In genomic region chr15:77892335-77892734, GRCh38 we compare ENCODE assay signal across 25 cellular contexts.
DNase-seq lines count a peak whose midpoint lies in the region; ATAC-seq, FAIRE-seq and TF ChIP-seq lines count a peak whose summit lies in the region.
"Had no signal": no experiment of that assay in that cellular context is flagged by ENCODE, and none has a peak within 500 bp of the region (broad histone marks: within the 10 kb centered on the region; RNA-seq: fewer than 3 reads in every experiment).

No MANE protein-coding gene starts in this region.

- no peak for TF ChIP-seq RAD21 in GM12878 (IDR thresholded peaks at IDR 0.05; ENCODE audit: insufficient read depth, low read depth, low read length)

- 27% methylated on average over 3 of the region's 3 CpGs for WGBS in GM12878 (ENCODE audit: insufficient coverage, insufficient replicate concordance, low lambda C conversion rate, missing lambda C conversion rate)

- H3K36me3 ChIP-seq in BLaER1, result no peaks in the 10 kb centered on the region
- no peaks in the 10 kb centered on the region for H3K36me3 ChIP-seq in BLaER1 treated with 17β-estradiol and CSF1 and Interleukin-3, amounts not matched to agents 10 nM and 100 nM
- H3K36me3 ChIP-seq in GM12878 (ENCODE audit: control insufficient read depth in 2 of 2, insufficient read depth in 2 of 2, low read length in 1 of 2), result no peaks in the 10 kb centered on the region
- H3K36me3 ChIP-seq in osteoblast (ENCODE audit: insufficient read depth, low read length), result no peaks in the 10 kb centered on the region
- no peaks in the 10 kb centered on the region for H3K36me3 ChIP-seq in A673 (ENCODE audit: insufficient read depth, low read length, poor library complexity, severe bottlenecking)
- H3K36me3 ChIP-seq: SJSA1 had no signal

- H3K4me3 Mint-ChIP-seq in MCF 10A (ENCODE audit: unreplicated experiment), result no peak overlapping the region
- H3K4me3 Mint-ChIP-seq: B cell; CD4-positive, CD25-positive, alpha-beta regulatory T cell; GM23338; H9; HFFc6 had no signal

- no peak for TF ChIP-seq POLR2A in GM12878 (IDR thresholded peaks at IDR 0.05; ENCODE audit: low read depth, low read length)

- H3K27me3 Mint-ChIP-seq in MCF 10A (ENCODE audit: insufficient read depth, unreplicated experiment), result peaks cover 12% of the 10 kb centered on the region
- H3K27me3 Mint-ChIP-seq: CD4-positive, CD25-positive, alpha-beta regulatory T cell had no signal

- no peak overlapping the region for H2AFZ ChIP-seq in GM12878 (ENCODE audit: control insufficient read depth, low read depth, low read length)
- no peak overlapping the region for H2AFZ ChIP-seq in osteoblast (ENCODE audit: low read length)
- H2AFZ ChIP-seq: GM23338 had no signal

- DNase-seq in GM12878 (ENCODE audit: low read depth, low spot score) (no peak), osteoblast (ENCODE audit: insufficient read length, low spot score, missing footprints) (peak; percentile 51), NCI-H69 (lab: John Stamatoyannopoulos, UW) (no peak), A673 (ENCODE audit: low spot score) (no peak), MCF 10A (ENCODE audit: unreplicated experiment) (no peak), HCEC 1CT (no peak)
- DNase-seq: CD4-positive, CD25-positive, alpha-beta regulatory T cell; H9; HFFc6; IMR-90; KG1; NCI-H1048; NCI-H1417; NCI-H1694; NCI-H2029 treated with DMSO at 0.1 percent for 48 hours; NCI-H446 treated with DMSO at 0.1 percent for 48 hours; NCI-H526; OCI-M1 had no signal

- no peak for TF ChIP-seq CTCF in GM12878 (IDR thresholded peaks at IDR 0.05 in 2 of 3, conservative IDR thresholded peaks at IDR 0.05 in 1 of 3; ENCODE audit: control insufficient read depth in 2 of 3, extremely low read depth in 1 of 3, insufficient read depth in 1 of 3, low read depth in 3 of 3, low read length in 3 of 3)
- TF ChIP-seq CTCF in osteoblast (IDR thresholded peaks at IDR 0.05; ENCODE audit: extremely low read depth, low read depth, low read length), result no peak
- no peak for TF ChIP-seq CTCF in A673 (conservative IDR thresholded peaks at IDR 0.05; ENCODE audit: low read depth, low read length)
- TF ChIP-seq CTCF in MCF 10A (IDR thresholded peaks at IDR 0.05; ENCODE audit: unreplicated experiment), result no peak

- no peaks in the 10 kb centered on the region for H3K4me1 Mint-ChIP-seq in MCF 10A (ENCODE audit: insufficient read depth, unreplicated experiment)
- H3K4me1 Mint-ChIP-seq: CD4-positive, CD25-positive, alpha-beta regulatory T cell; GM23338 had no signal

- CTCF ChIA-PET in GM12878 (lab: Yijun Ruan, JAX) (interaction anchor here (0.8 to 1.8 kb wide), 5 partner anchors 8 to 257 kb away, joined by 3 to 7 read pairs (median 3); no protein-coding TSS in a partner anchor), A673 (lab: Charles Lee) (no interaction called here), MCF 10A (lab: Yijun Ruan, JAX) (interaction anchor here (1.1 to 1.3 kb wide), 2 partner anchors 8 to 13 kb away, joined by 5 read pairs; no protein-coding TSS in a partner anchor)

- H3K79me2 ChIP-seq in GM12878 (ENCODE audit: control insufficient read depth, insufficient read depth, low read length), result no peaks in the 10 kb centered on the region
- H3K79me2 ChIP-seq in osteoblast (ENCODE audit: insufficient read depth, low read length), result no peaks in the 10 kb centered on the region

- intact Hi-C loops in GM12878 (cut with micrococcal nuclease; ENCODE audit: unreplicated experiment) (no loop called here), A673 (cut with micrococcal nuclease; ENCODE audit: unreplicated experiment) (no loop called here), MCF 10A (cut with micrococcal nuclease) (no loop called here)

- POLR2A ChIA-PET in GM12878 (lab: Charles Lee), result no interaction called here
- POLR2A ChIA-PET in A673 (lab: Charles Lee; ENCODE audit: low non-redundant PET), result interaction anchor here (0.6 kb wide), 1 partner anchor 1209 kb away, joined by 3 read pairs; no protein-coding TSS in a partner anchor
- POLR2A ChIA-PET in MCF 10A (lab: Yijun Ruan, JAX), result no interaction called here

- SMC1A ChIA-PET in GM12878 (lab: Charles Lee; ENCODE audit: uncharacterized antibody, unreplicated experiment), result interaction anchor here (0.7 kb wide), 1 partner anchor 8 kb away, joined by 3 read pairs; no protein-coding TSS in a partner anchor

- RAD21 ChIA-PET in GM12878 (lab: Charles Lee; ENCODE audit: unreplicated experiment), result interaction anchor here (1.0 kb wide), 2 partner anchors 9 to 705 kb away, joined by 3 read pairs; no protein-coding TSS in a partner anchor

- no peak for ATAC-seq in GM12878
- ATAC-seq: GM23338 had no signal

- in situ Hi-C loops in GM12878 (cut with MboI), result no loop called here

- H3K27ac Mint-ChIP-seq in MCF 10A (ENCODE audit: low read depth, unreplicated experiment), result no peak overlapping the region
- H3K27ac Mint-ChIP-seq: B cell; CD4-positive, CD25-positive, alpha-beta regulatory T cell; GM23338; HFFc6 had no signal

- H4K20me1 ChIP-seq in BLaER1, result no peaks in the 10 kb centered on the region
- peaks cover 0 to 3% (median 0%) of the 10 kb centered on the region in 11 experiments; a peak in 2 of 22 replicates for H4K20me1 ChIP-seq in BLaER1 treated with 17β-estradiol and CSF1 and Interleukin-3, amounts not matched to agents 10 nM and 100 nM
- no peaks in the 10 kb centered on the region for H4K20me1 ChIP-seq in GM12878 (ENCODE audit: control insufficient read depth, insufficient read depth)
- no peaks in the 10 kb centered on the region for H4K20me1 ChIP-seq in osteoblast (ENCODE audit: insufficient read depth, low read length)

- TF ChIP-seq EP300 in GM12878 (IDR thresholded peaks at IDR 0.05; ENCODE audit: borderline replicate concordance in 1 of 2, control insufficient read depth in 1 of 2, low read depth in 2 of 2, low read length in 2 of 2), result no peak

- H3K9ac ChIP-seq in BLaER1 (peak overlapping the region; percentile 29; the same call in 1 of the 2 replicates), GM12878 (ENCODE audit: control insufficient read depth, insufficient read depth, low read length) (no peak overlapping the region)
- H3K9ac ChIP-seq in BLaER1 treated with 17β-estradiol and CSF1 and Interleukin-3, amounts not matched to agents 10 nM and 100 nM, result peak overlapping the region in 9 of 11 experiments; percentile 69 to 92 (median 82); a peak in 17 of 22 replicates

- H3K27ac ChIP-seq in BLaER1 (peak overlapping the region; percentile 87; the same call in 1 of the 2 replicates), GM12878 (ENCODE audit: control insufficient read depth, insufficient read depth) (no peak overlapping the region), osteoblast (ENCODE audit: low read depth, low read length) (no peak overlapping the region), A673 (ENCODE audit: low read depth, low read length, poor library complexity, severe bottlenecking) (no peak overlapping the region)
- H3K27ac ChIP-seq in BLaER1 treated with 17β-estradiol and CSF1 and Interleukin-3, amounts not matched to agents 10 nM and 100 nM, result peak overlapping the region in 9 of 11 experiments; percentile 84 to 98 (median 96); a peak in 18 of 22 replicates
- H3K27ac ChIP-seq: SJSA1 had no signal

- H3K36me3 Mint-ChIP-seq in MCF 10A (ENCODE audit: insufficient read depth, unreplicated experiment), result no peaks in the 10 kb centered on the region
- H3K36me3 Mint-ChIP-seq: CD4-positive, CD25-positive, alpha-beta regulatory T cell had no signal

- H3K27me3 ChIP-seq in BLaER1, result no peaks in the 10 kb centered on the region
- no peaks in the 10 kb centered on the region for H3K27me3 ChIP-seq in BLaER1 treated with 17β-estradiol and CSF1 and Interleukin-3, amounts not matched to agents 10 nM and 100 nM
- no peaks in the 10 kb centered on the region for H3K27me3 ChIP-seq in GM12878 (replicated peaks in 1 of 2; ENCODE audit: control insufficient read depth in 2 of 2, insufficient read depth in 2 of 2, low read length in 1 of 2)
- H3K27me3 ChIP-seq in osteoblast (ENCODE audit: insufficient read depth, low read length), result no peaks in the 10 kb centered on the region
- H3K27me3 ChIP-seq in A673 (replicated peaks; ENCODE audit: insufficient read depth, low read depth, low read length, poor library complexity), result no peaks in the 10 kb centered on the region
- H3K27me3 ChIP-seq: SJSA1 had no signal

- H3K4me2 ChIP-seq in BLaER1 (peak overlapping the region; percentile 96), GM12878 (ENCODE audit: control insufficient read depth, insufficient read depth) (no peak overlapping the region), osteoblast (ENCODE audit: insufficient read depth, low read length) (no peak overlapping the region)
- peak overlapping the region; percentile 88 to 99 (median 96) for H3K4me2 ChIP-seq in BLaER1 treated with 17β-estradiol and CSF1 and Interleukin-3, amounts not matched to agents 10 nM and 100 nM
- H3K4me2 ChIP-seq: GM23338 had no signal

- FAIRE-seq in GM12878 (lab: Jason Lieb, UNC), result no peak
- FAIRE-seq: GM18507, RCC 7860 had no signal

- H3K9me3 ChIP-seq in BLaER1, result no peaks in the 10 kb centered on the region
- H3K9me3 ChIP-seq in BLaER1 treated with 17β-estradiol and CSF1 and Interleukin-3, amounts not matched to agents 10 nM and 100 nM (replicated peaks in 1 of 11), result no peaks in the 10 kb centered on the region
- H3K9me3 ChIP-seq in GM12878 (replicated peaks; ENCODE audit: control insufficient read depth, insufficient read depth, low read length), result no peaks in the 10 kb centered on the region
- H3K9me3 ChIP-seq in osteoblast (ENCODE audit: low read depth, low read length), result no peaks in the 10 kb centered on the region
- H3K9me3 ChIP-seq in A673 (ENCODE audit: low read depth, low read length, poor library complexity, severe bottlenecking), result no peaks in the 10 kb centered on the region
- H3K9me3 ChIP-seq: SJSA1 had no signal

- BruUV-seq in GM12878 (replicated peaks; lab: Mats Ljungman, UMichigan) (no TSS peak), A673 (replicated peaks; lab: Mats Ljungman, UMichigan) (no TSS peak), MCF 10A (replicated peaks; lab: Mats Ljungman, UMichigan) (no TSS peak)

- no peak overlapping the region for H3K4me3 ChIP-seq in BLaER1
- H3K4me3 ChIP-seq in BLaER1 treated with 17β-estradiol and CSF1 and Interleukin-3, amounts not matched to agents 10 nM and 100 nM, result 0 out of 20 replicates have a peak overlapping the region, but pooled peaks of 1 of the 10 experiments have one; percentile 53
- H3K4me3 ChIP-seq in GM12878, result no peak overlapping the region
- no peak overlapping the region for H3K4me3 ChIP-seq in osteoblast (ENCODE audit: insufficient read depth, low read length)
- no peak overlapping the region for H3K4me3 ChIP-seq in A673 (ENCODE audit: low read depth, low read length, poor library complexity, severe bottlenecking)
- H3K4me3 ChIP-seq: GM23338, SJSA1 had no signal

- H3K9me3 Mint-ChIP-seq in MCF 10A (ENCODE audit: unreplicated experiment), result no peaks in the 10 kb centered on the region
- H3K9me3 Mint-ChIP-seq: CD4-positive, CD25-positive, alpha-beta regulatory T cell; GM23338; H9; HFFc6 had no signal

- H3K4me1 ChIP-seq in BLaER1 (peaks cover 79% of the 10 kb centered on the region), GM12878 (ENCODE audit: control insufficient read depth, insufficient read depth, low read length) (peaks cover 2% of the 10 kb centered on the region; the same call in 1 of the 2 replicates), osteoblast (ENCODE audit: insufficient read depth, low read length) (peaks cover 10% of the 10 kb centered on the region), A673 (ENCODE audit: insufficient read depth, low read length, poor library complexity, severe bottlenecking) (no peaks in the 10 kb centered on the region)
- peaks cover 64 to 81% (median 78%) of the 10 kb centered on the region in 10 experiments for H3K4me1 ChIP-seq in BLaER1 treated with 17β-estradiol and CSF1 and Interleukin-3, amounts not matched to agents 10 nM and 100 nM

Comparison
In these comparisons a context has a peak if more than half of its experiments do, and no peak if none do; other contexts are left out.
1. H3K27ac ChIP-seq: peak in BLaER1 (single experiment) and BLaER1 treated with 17β-estradiol and CSF1 and Interleukin-3, amounts not matched to agents 10 nM and 100 nM (9 of 11); none in GM12878 (single experiment), osteoblast (single experiment) and A673 (single experiment).
2. H3K4me2 ChIP-seq: peak in BLaER1 (single experiment) and BLaER1 treated with 17β-estradiol and CSF1 and Interleukin-3, amounts not matched to agents 10 nM and 100 nM (11 of 11); none in GM12878 (single experiment) and osteoblast (single experiment).